ENCODE assay signal across 1 cellular context in genomic region chr5:75020016-75020656, GRCh38.
TF ChIP-seq lines count a peak whose summit lies in the region.

No MANE protein-coding gene starts in this region.

TF ChIP-seq in HepG2, 621 proteins besides CTCF, POLR2A, EP300 and RAD21 (continued from another document and continues in another):
- TF ChIP-seq RERE (CRISPR knock-in tag; IDR thresholded peaks at IDR 0.05; ENCODE audit: low read depth) (peak; percentile 26; the same call in 1 of the 2 replicates), PHB2 (IDR thresholded peaks at IDR 0.05; ENCODE audit: partially characterized antibody) (no peak), HMGA1 (CRISPR knock-in tag; conservative IDR thresholded peaks at IDR 0.05) (no peak), NFKBIZ (CRISPR knock-in tag; IDR thresholded peaks at IDR 0.05) (0 out of 2 replicates have a peak, but pooled peaks have one; percentile 27), ZNF616 (CRISPR knock-in tag; IDR thresholded peaks at IDR 0.05; ENCODE audit: low read depth) (no peak), ZNF501 (CRISPR knock-in tag; IDR thresholded peaks at IDR 0.05) (0 out of 2 replicates have a peak, but pooled peaks have one; percentile 49), MEIS2 (CRISPR knock-in tag; IDR thresholded peaks at IDR 0.05) (no peak), KDM5A (IDR thresholded peaks at IDR 0.05; ENCODE audit: borderline replicate concordance, low read length) (no peak), ZNF607 (CRISPR knock-in tag; IDR thresholded peaks at IDR 0.05; ENCODE audit: borderline replicate concordance) (0 out of 2 replicates have a peak, but pooled peaks have one; percentile 27), FOXA1 (IDR thresholded peaks at IDR 0.05) (no peak), FOXA1 (CRISPR knock-in tag; IDR thresholded peaks at IDR 0.05) (peak; percentile 40; the same call in 1 of the 2 replicates), MIXL1 (CRISPR knock-in tag; IDR thresholded peaks at IDR 0.05) (peak; percentile 60; the same call in 1 of the 2 replicates), MAFF (IDR thresholded peaks at IDR 0.05; ENCODE audit: low read depth, low read length) (peak; percentile 36; the same call in 1 of the 2 replicates), ZNF337 (CRISPR knock-in tag; IDR thresholded peaks at IDR 0.05; ENCODE audit: borderline replicate concordance, low read depth) (no peak), SP5 (CRISPR knock-in tag; IDR thresholded peaks at IDR 0.05; ENCODE audit: borderline replicate concordance, low read depth) (no peak), ZBTB34 (CRISPR knock-in tag; IDR thresholded peaks at IDR 0.05) (peak; percentile 96), ELF1 (CRISPR knock-in tag; IDR thresholded peaks at IDR 0.05) (no peak), NCOA2 (CRISPR knock-in tag; IDR thresholded peaks at IDR 0.05) (peak; percentile 69), KAT8 (CRISPR knock-in tag; IDR thresholded peaks at IDR 0.05) (peak; percentile 66), SP2 (CRISPR knock-in tag; IDR thresholded peaks at IDR 0.05) (no peak), ZSCAN9 (CRISPR knock-in tag; IDR thresholded peaks at IDR 0.05; ENCODE audit: borderline replicate concordance) (peak; percentile 92; the same call in 1 of the 2 replicates), ZBTB26 (CRISPR knock-in tag; IDR thresholded peaks at IDR 0.05; ENCODE audit: borderline replicate concordance) (0 out of 2 replicates have a peak, but pooled peaks have one; percentile 48), DMAP1 (CRISPR knock-in tag; IDR thresholded peaks at IDR 0.05) (peak; percentile 59; the same call in 1 of the 2 replicates), CHD2 (IDR thresholded peaks at IDR 0.05; ENCODE audit: low read depth, low read length) (no peak), GATAD1 (CRISPR knock-in tag; IDR thresholded peaks at IDR 0.05) (0 out of 2 replicates have a peak, but pooled peaks have one; percentile 10), ATRX (CRISPR knock-in tag; IDR thresholded peaks at IDR 0.05; ENCODE audit: borderline replicate concordance) (no peak), ZNF788 (CRISPR knock-in tag; IDR thresholded peaks at IDR 0.05; ENCODE audit: borderline replicate concordance) (peak; percentile 47; the same call in 1 of the 2 replicates), PPARG (CRISPR knock-in tag; conservative IDR thresholded peaks at IDR 0.05) (0 out of 2 replicates have a peak, but pooled peaks have one; percentile 20), SOX13 (IDR thresholded peaks at IDR 0.05) (peak; percentile 57), SOX13 (CRISPR knock-in tag; conservative IDR thresholded peaks at IDR 0.05 in 1 of 2, IDR thresholded peaks at IDR 0.05 in 1 of 2) (peak in 1 of 2 experiments; percentile 94; a peak in 2 of 4 replicates), NFE2L2 (IDR thresholded peaks at IDR 0.05; ENCODE audit: low read length) (peak; percentile 86), ZNF251 (CRISPR knock-in tag; IDR thresholded peaks at IDR 0.05) (no peak), CBX5 (CRISPR knock-in tag; IDR thresholded peaks at IDR 0.05; ENCODE audit: borderline replicate concordance) (peak; percentile 50; the same call in 1 of the 2 replicates), TEAD3 (CRISPR knock-in tag; optimal IDR thresholded peaks at IDR 0.05; ENCODE audit: borderline replicate concordance) (peak; percentile 82), ZNF619 (CRISPR knock-in tag; IDR thresholded peaks at IDR 0.05) (0 out of 2 replicates have a peak, but pooled peaks have one; percentile 52), ZMYM2 (CRISPR knock-in tag; IDR thresholded peaks at IDR 0.05) (peak; percentile 96), NR2C2 (CRISPR knock-in tag; IDR thresholded peaks at IDR 0.05; ENCODE audit: borderline replicate concordance) (no peak), MATR3 (CRISPR knock-in tag; IDR thresholded peaks at IDR 0.05) (no peak), MAFK (conservative IDR thresholded peaks at IDR 0.05 in 1 of 2, IDR thresholded peaks at IDR 0.05 in 1 of 2; ENCODE audit: low read length in 2 of 2) (peak; percentile 44; a peak in 2 of 4 replicates), RBM39 (IDR thresholded peaks at IDR 0.05; ENCODE audit: low read depth, low read length, poor library complexity, severe bottlenecking) (no peak), ZNF572 (CRISPR knock-in tag; IDR thresholded peaks at IDR 0.05) (0 out of 2 replicates have a peak, but pooled peaks have one; percentile 21), DNMT3B (CRISPR knock-in tag; conservative IDR thresholded peaks at IDR 0.05) (no peak), ZBTB37 (CRISPR knock-in tag; IDR thresholded peaks at IDR 0.05) (peak; percentile 75; the same call in 1 of the 2 replicates), LCORL (IDR thresholded peaks at IDR 0.05) (peak; percentile 35; the same call in 1 of the 2 replicates), LCORL (CRISPR knock-in tag; IDR thresholded peaks at IDR 0.05) (peak; percentile 72), ZNF224 (CRISPR knock-in tag; IDR thresholded peaks at IDR 0.05) (no peak), ETV5 (CRISPR knock-in tag; IDR thresholded peaks at IDR 0.05; ENCODE audit: borderline replicate concordance) (0 out of 2 replicates have a peak, but pooled peaks have one; percentile 18), SOX6 (IDR thresholded peaks at IDR 0.05) (no peak), SOX6 (CRISPR knock-in tag; IDR thresholded peaks at IDR 0.05) (peak; percentile 97), FUBP1 (CRISPR knock-in tag; IDR thresholded peaks at IDR 0.05; ENCODE audit: borderline replicate concordance) (0 out of 2 replicates have a peak, but pooled peaks have one; percentile 44), SNAPC2 (CRISPR knock-in tag; IDR thresholded peaks at IDR 0.05) (peak; percentile 40; the same call in 1 of the 2 replicates), BCL6 (CRISPR knock-in tag; IDR thresholded peaks at IDR 0.05) (peak; percentile 20; the same call in 1 of the 2 replicates), ZNF644 (CRISPR knock-in tag; IDR thresholded peaks at IDR 0.05; ENCODE audit: low read depth) (peak; percentile 75)
- TF ChIP-seq, protein P1, sequence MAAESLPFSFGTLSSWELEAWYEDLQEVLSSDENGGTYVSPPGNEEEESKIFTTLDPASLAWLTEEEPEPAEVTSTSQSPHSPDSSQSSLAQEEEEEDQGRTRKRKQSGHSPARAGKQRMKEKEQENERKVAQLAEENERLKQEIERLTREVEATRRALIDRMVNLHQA (CRISPR knock-in tag; IDR thresholded peaks at IDR 0.05): no peak
- TF ChIP-seq, protein P2, sequence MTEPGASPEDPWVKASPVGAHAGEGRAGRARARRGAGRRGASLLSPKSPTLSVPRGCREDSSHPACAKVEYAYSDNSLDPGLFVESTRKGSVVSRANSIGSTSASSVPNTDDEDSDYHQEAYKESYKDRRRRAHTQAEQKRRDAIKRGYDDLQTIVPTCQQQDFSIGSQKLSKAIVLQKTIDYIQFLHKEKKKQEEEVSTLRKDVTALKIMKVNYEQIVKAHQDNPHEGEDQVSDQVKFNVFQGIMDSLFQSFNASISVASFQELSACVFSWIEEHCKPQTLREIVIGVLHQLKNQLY (CRISPR knock-in tag; IDR thresholded peaks at IDR 0.05): 0 out of 2 replicates have a peak, but pooled peaks have one; percentile 14
- TF ChIP-seq, protein P3, sequence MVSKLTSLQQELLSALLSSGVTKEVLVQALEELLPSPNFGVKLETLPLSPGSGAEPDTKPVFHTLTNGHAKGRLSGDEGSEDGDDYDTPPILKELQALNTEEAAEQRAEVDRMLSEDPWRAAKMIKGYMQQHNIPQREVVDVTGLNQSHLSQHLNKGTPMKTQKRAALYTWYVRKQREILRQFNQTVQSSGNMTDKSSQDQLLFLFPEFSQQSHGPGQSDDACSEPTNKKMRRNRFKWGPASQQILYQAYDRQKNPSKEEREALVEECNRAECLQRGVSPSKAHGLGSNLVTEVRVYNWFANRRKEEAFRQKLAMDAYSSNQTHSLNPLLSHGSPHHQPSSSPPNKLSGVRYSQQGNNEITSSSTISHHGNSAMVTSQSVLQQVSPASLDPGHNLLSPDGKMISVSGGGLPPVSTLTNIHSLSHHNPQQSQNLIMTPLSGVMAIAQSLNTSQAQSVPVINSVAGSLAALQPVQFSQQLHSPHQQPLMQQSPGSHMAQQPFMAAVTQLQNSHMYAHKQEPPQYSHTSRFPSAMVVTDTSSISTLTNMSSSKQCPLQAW (CRISPR knock-in tag; IDR thresholded peaks at IDR 0.05): peak; percentile 71
- TF ChIP-seq, protein P4, sequence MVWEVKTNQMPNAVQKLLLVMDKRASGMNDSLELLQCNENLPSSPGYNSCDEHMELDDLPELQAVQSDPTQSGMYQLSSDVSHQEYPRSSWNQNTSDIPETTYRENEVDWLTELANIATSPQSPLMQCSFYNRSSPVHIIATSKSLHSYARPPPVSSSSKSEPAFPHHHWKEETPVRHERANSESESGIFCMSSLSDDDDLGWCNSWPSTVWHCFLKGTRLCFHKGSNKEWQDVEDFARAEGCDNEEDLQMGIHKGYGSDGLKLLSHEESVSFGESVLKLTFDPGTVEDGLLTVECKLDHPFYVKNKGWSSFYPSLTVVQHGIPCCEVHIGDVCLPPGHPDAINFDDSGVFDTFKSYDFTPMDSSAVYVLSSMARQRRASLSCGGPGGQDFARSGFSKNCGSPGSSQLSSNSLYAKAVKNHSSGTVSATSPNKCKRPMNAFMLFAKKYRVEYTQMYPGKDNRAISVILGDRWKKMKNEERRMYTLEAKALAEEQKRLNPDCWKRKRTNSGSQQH (CRISPR knock-in tag; IDR thresholded peaks at IDR 0.05; ENCODE audit: low read depth): 0 out of 2 replicates have a peak, but pooled peaks have one; percentile 39
